16 cellular contexts compared by ENCODE assay signal in the genomic region with DNA sequence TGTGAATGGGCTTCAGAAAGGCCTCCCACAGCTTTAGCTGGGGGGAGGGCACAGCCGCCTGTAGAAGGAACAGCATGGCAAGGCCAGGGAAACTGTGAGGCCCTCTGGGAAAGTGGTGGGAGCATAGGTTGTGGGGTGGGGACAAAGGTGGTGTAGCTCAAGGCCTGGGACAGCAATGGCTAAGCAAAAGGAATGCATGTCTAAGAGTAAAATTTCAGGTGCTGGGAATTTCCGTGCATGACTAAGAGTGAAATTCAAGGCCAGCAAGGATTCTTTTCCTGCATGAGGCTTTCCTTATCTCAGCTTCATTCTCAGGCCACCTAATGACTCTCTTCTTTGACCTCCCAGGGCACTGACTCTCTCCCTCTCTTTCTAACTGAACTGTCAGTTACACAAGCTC.
DNase-seq lines count a peak whose midpoint lies in the region; ATAC-seq, FAIRE-seq and TF ChIP-seq lines count a peak whose summit lies in the region.
"Had no signal": no experiment of that assay in that cellular context is flagged by ENCODE, and none has a peak within 500 bp of the region (broad histone marks: within the 10 kb centered on the region; RNA-seq: fewer than 3 reads in every experiment).

No MANE protein-coding gene starts in this region.

- POLR2A ChIA-PET in A549 (lab: Yijun Ruan, JAX) (no interaction called here), OCI-LY7 (lab: Charles Lee) (no interaction called here)

- H2AFZ ChIP-seq in OCI-LY7 (ENCODE audit: low read length) = no peak overlapping the region

- H3K36me3 ChIP-seq in HUES48 (ENCODE audit: control insufficient read depth, insufficient read depth, low read length) = no peaks in the 10 kb centered on the region
- H3K36me3 ChIP-seq in bronchial epithelial cell (ENCODE audit: control insufficient read depth, insufficient read depth, low read length) = no peaks in the 10 kb centered on the region
- H3K36me3 ChIP-seq in kidney epithelial cell (ENCODE audit: control insufficient read depth, insufficient read depth, low read length) = no peaks in the 10 kb centered on the region
- H3K36me3 ChIP-seq in OCI-LY7 (ENCODE audit: insufficient read depth, low read length) = no peaks in the 10 kb centered on the region

- no peak for TF ChIP-seq RAD21 in A549 (conservative IDR thresholded peaks at IDR 0.05 in 1 of 2, IDR thresholded peaks at IDR 0.05 in 1 of 2)

- H3K27ac ChIP-seq in A549 (peak overlapping the region in 1 of 2 experiments; percentile 69; a peak in 2 of 6 replicates), HUES48 (ENCODE audit: low read depth, low read length) (peak overlapping the region; percentile 64), OCI-LY7 (ENCODE audit: low read depth, low read length, poor library complexity, severe bottlenecking) (no peak overlapping the region)

- H3K4me2 ChIP-seq in A549 (peak overlapping the region; percentile 63), OCI-LY7 (ENCODE audit: low read length) (no peak overlapping the region)

- H4K20me1 ChIP-seq in OCI-LY7 (ENCODE audit: insufficient read depth, low read length) = no peaks in the 10 kb centered on the region

- H3K27me3 ChIP-seq in HUES48 (ENCODE audit: control insufficient read depth, insufficient read depth, low read length) (no peaks in the 10 kb centered on the region), bronchial epithelial cell (ENCODE audit: control insufficient read depth, insufficient read depth, low read length) (no peaks in the 10 kb centered on the region), kidney epithelial cell (ENCODE audit: control insufficient read depth, insufficient read depth, low read length) (peaks cover 13% of the 10 kb centered on the region)

- no peak for TF ChIP-seq POLR2A in A549 (IDR thresholded peaks at IDR 0.05; ENCODE audit: low read length)

- H3K9me2 ChIP-seq in OCI-LY7 (ENCODE audit: insufficient read depth, low read length) = no peaks in the 10 kb centered on the region

- intact Hi-C loops in OCI-LY7 (cut with micrococcal nuclease; ENCODE audit: unreplicated experiment) = no loop called here
- intact Hi-C loops in posterior vena cava (cut with DNase I) = no loop called here

- no peaks in the 10 kb centered on the region for H3K79me2 ChIP-seq in OCI-LY7 (ENCODE audit: insufficient read depth, low read depth, low read length)

- peak in 1 of 2 experiments; percentile 18; a peak in 1 of 5 replicates for TF ChIP-seq EP300 in A549 (IDR thresholded peaks at IDR 0.05)

- WGBS in A549 (ENCODE audit: missing lambda C conversion rate) = 19% methylated on average over 2 of the region's 2 CpGs

- H3K4me3 ChIP-seq in A549 = no peak overlapping the region
- H3K4me3 ChIP-seq in HUES48 (ENCODE audit: low read depth, low read length) = no peak overlapping the region
- no peak overlapping the region for H3K4me3 ChIP-seq in bronchial epithelial cell (ENCODE audit: low read depth, low read length)
- H3K4me3 ChIP-seq in kidney epithelial cell (ENCODE audit: low read depth, low read length) = no peak overlapping the region
- no peak overlapping the region for H3K4me3 ChIP-seq in OCI-LY7 (ENCODE audit: low read depth, low read length, poor library complexity, severe bottlenecking)

- H3K9me3 ChIP-seq in A549 = no peaks in the 10 kb centered on the region
- 0 out of 2 replicates have a peak, but pooled peaks cover 2% of the 10 kb centered on the region for H3K9me3 ChIP-seq in HUES48 (ENCODE audit: control insufficient read depth, insufficient read depth, low read length)
- no peaks in the 10 kb centered on the region for H3K9me3 ChIP-seq in OCI-LY7 (ENCODE audit: low read length)

- FAIRE-seq in A549 (lab: Jason Lieb, UNC) = no peak
- FAIRE-seq in bronchial epithelial cell (lab: Jason Lieb, UNC) = peak; percentile 98
- no peak for FAIRE-seq in frontal cortex (lab: Jason Lieb, UNC)
- FAIRE-seq: G401.6 had no signal

- peak; percentile 64 to 67 for DNase-seq in A549 (ENCODE audit: low read depth in 1 of 2, low spot score in 1 of 2)
- DNase-seq in bronchial epithelial cell (ENCODE audit: low read depth) = peak; percentile 96
- peak; percentile 43 for DNase-seq in kidney epithelial cell (ENCODE audit: low read depth)
- no peak for DNase-seq in OCI-LY7 (ENCODE audit: low spot score)
- no peak for DNase-seq in frontal cortex (ENCODE audit: low spot score in 2 of 2)
- no peak for DNase-seq in posterior vena cava (ENCODE audit: low spot score)
- DNase-seq: activated CD4-positive, alpha-beta T cell treated with anti-CD3 and anti-CD28 coated beads for 36 hours; CD8-positive, alpha-beta memory T cell; head of caudate nucleus; HFFc6; left cardiac atrium; NCI-H1930; SIG-M5 had no signal

- no peak overlapping the region for H3K9ac ChIP-seq in HUES48 (ENCODE audit: low read depth, low read length)

- H3K4me1 ChIP-seq in A549 (peaks cover 23% of the 10 kb centered on the region), HUES48 (ENCODE audit: control insufficient read depth, insufficient read depth, low read length) (peaks cover 17% of the 10 kb centered on the region), OCI-LY7 (ENCODE audit: insufficient read depth, low read length, poor library complexity, severe bottlenecking) (no peaks in the 10 kb centered on the region)

- TF ChIP-seq CTCF in A549 (IDR thresholded peaks at IDR 0.05) = no peak
- TF ChIP-seq CTCF in bronchial epithelial cell (IDR thresholded peaks at IDR 0.05; ENCODE audit: insufficient read depth, low read length, severe bottlenecking) = no peak
- no peak for TF ChIP-seq CTCF in kidney epithelial cell (IDR thresholded peaks at IDR 0.05; ENCODE audit: insufficient read depth, low read length, poor library complexity, severe bottlenecking)
- TF ChIP-seq CTCF in OCI-LY7 (conservative IDR thresholded peaks at IDR 0.05; ENCODE audit: low read length) = no peak

- ATAC-seq in A549 = peak; percentile 54 to 75
- no peak for ATAC-seq in GM18519 (IDR thresholded peaks at IDR 0.05; ENCODE audit: low FRiP score, unreplicated experiment)
- ATAC-seq: activated CD4-positive, alpha-beta T cell treated with anti-CD3 and anti-CD28 coated beads for 36 hours; left cardiac atrium had no signal

- BruUV-seq in OCI-LY7 (replicated peaks; lab: Mats Ljungman, UMichigan) = no TSS peak

- CTCF ChIA-PET in A549 (lab: Yijun Ruan, JAX) (interaction anchor here (1.4 to 2.0 kb wide), 2 partner anchors 11 to 46 kb away, joined by 5 to 9 read pairs; no protein-coding TSS in a partner anchor), OCI-LY7 (lab: Charles Lee; ENCODE audit: unreplicated experiment) (no interaction called here)

TF ChIP-seq in A549, 52 proteins besides CTCF, POLR2A, EP300 and RAD21:
- no peak for TF ChIP-seq ESRRA (IDR thresholded peaks at IDR 0.05; ENCODE audit: borderline replicate concordance, low read length)
- TF ChIP-seq MAZ (IDR thresholded peaks at IDR 0.05; ENCODE audit: borderline replicate concordance, low read depth, low read length) = no peak
- no peak for TF ChIP-seq CBX8 (IDR thresholded peaks at IDR 0.05)
- no peak for TF ChIP-seq JUN (IDR thresholded peaks at IDR 0.05)
- TF ChIP-seq SREBF2 (IDR thresholded peaks at IDR 0.05) = no peak
- no peak for TF ChIP-seq TFCP2L1 (CRISPR knock-in tag; IDR thresholded peaks at IDR 0.05)
- no peak for TF ChIP-seq FOSL2 (IDR thresholded peaks at IDR 0.05)
- peak; percentile 62 for TF ChIP-seq FOSL2 (CRISPR knock-in tag; IDR thresholded peaks at IDR 0.05)
- TF ChIP-seq NPAS2 (CRISPR knock-in tag; IDR thresholded peaks at IDR 0.05; ENCODE audit: borderline replicate concordance) = no peak
- TF ChIP-seq TP53 (CRISPR knock-in tag; IDR thresholded peaks at IDR 0.05) = no peak
- no peak for TF ChIP-seq CBX2 (IDR thresholded peaks at IDR 0.05; ENCODE audit: borderline replicate concordance, low read depth)
- TF ChIP-seq GATA3 (IDR thresholded peaks at IDR 0.05; ENCODE audit: borderline replicate concordance) = peak; percentile 50; the same call in 1 of the 2 replicates
- no peak for TF ChIP-seq ZSCAN20 (CRISPR knock-in tag; IDR thresholded peaks at IDR 0.05)
- no peak for TF ChIP-seq E2F6 (IDR thresholded peaks at IDR 0.05; ENCODE audit: borderline replicate concordance, low read depth)

Comparison
In these comparisons a context has a peak if more than half of its experiments do, and no peak if none do; other contexts are left out.
1. DNase-seq: peak in A549 (2 of 2), bronchial epithelial cell (single experiment) and kidney epithelial cell (single experiment); none in OCI-LY7 (single experiment), frontal cortex (0 of 2) and posterior vena cava (single experiment).